Comparison of ENCODE assay signal across 2 cellular contexts in genomic region chr3:18680759-18681158, GRCh38.
TF ChIP-seq lines count a peak whose summit lies in the region.

No MANE protein-coding gene starts in this region.

TF ChIP-seq in IMR-90, 13 proteins besides CTCF, POLR2A, EP300 and RAD21:
- no peak for TF ChIP-seq FOS (IDR thresholded peaks at IDR 0.05; ENCODE audit: low read depth, low read length)
- peak; percentile 68 for TF ChIP-seq MAFK (IDR thresholded peaks at IDR 0.05; ENCODE audit: low read depth, low read length)
- no peak for TF ChIP-seq MXI1 (IDR thresholded peaks at IDR 0.05; ENCODE audit: borderline replicate concordance, low read depth, low read length)
- no peak for TF ChIP-seq CEBPB (IDR thresholded peaks at IDR 0.05; ENCODE audit: low read depth, low read length)

TF ChIP-seq in K562, 482 proteins besides CTCF, POLR2A, EP300 and RAD21:
- TF ChIP-seq ZNF316 (IDR thresholded peaks at IDR 0.05) (peak; percentile 41; the same call in 1 of the 2 replicates), TCF3 (CRISPR knock-in tag; IDR thresholded peaks at IDR 0.05) (no peak), MAFG (tag; conservative IDR thresholded peaks at IDR 0.05) (0 out of 2 replicates have a peak, but pooled peaks have one; percentile 18), MAFF (IDR thresholded peaks at IDR 0.05; ENCODE audit: low read length) (peak; percentile 16; the same call in 1 of the 2 replicates)
